Comparison of ENCODE assay signal across 8 cellular contexts in the genomic region with DNA sequence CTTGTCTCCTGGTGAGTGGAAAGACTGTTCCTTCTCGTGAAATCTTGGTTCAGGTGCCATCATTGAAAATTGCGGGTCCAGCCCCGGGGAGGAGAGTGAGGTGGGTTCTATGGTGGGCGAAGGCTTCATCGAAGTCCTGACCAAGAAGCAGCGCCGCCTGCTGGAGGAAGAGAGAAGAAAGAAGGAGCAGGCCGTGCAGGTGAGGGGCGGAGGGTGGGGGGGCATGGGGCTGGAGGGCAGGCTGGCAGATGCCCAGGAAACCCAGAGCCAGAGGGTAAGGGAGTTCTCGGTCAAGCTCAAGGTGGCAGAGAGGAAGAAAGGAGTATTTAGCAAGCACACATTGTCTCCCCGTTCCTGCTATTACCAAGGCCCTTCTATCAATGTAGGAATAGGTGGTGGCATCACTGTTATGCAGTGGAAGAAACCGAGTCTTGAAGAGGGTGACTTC. TPM values are rescaled to one million over a fixed set of nuclear protein-coding genes. Genes with fewer than 3 reads are reported as not detected.
DNase-seq lines count a peak whose midpoint lies in the region; ATAC-seq and TF ChIP-seq lines count a peak whose summit lies in the region.

No MANE protein-coding gene starts in this region.

- H3K4me1 Mint-ChIP-seq in activated naive CD8-positive, alpha-beta T cell treated with anti-CD3 and anti-CD28 coated beads, Interleukin-2, amount 50 U/mL, for 24 hours = no peaks in the 10 kb centered on the region
- H3K4me1 Mint-ChIP-seq in immature natural killer cell = peaks cover 0 to 4% of the 10 kb centered on the region in 2 donors

- H3F3A ChIP-seq in SU-DHL-6 (ENCODE audit: insufficient read depth) = no peaks in the 10 kb centered on the region

- H3K36me3 ChIP-seq in SU-DHL-6 (ENCODE audit: low read length) = peaks cover 15% of the 10 kb centered on the region; the same call in 1 of the 2 replicates

- no peaks in the 10 kb centered on the region for H3K9me2 ChIP-seq in SU-DHL-6 (replicated peaks; ENCODE audit: insufficient read depth, low read length)

- no peak overlapping the region for H2AFZ ChIP-seq in SU-DHL-6 (ENCODE audit: low read depth, low read length, severe bottlenecking)

- H3K9me3 Mint-ChIP-seq in activated naive CD8-positive, alpha-beta T cell treated with anti-CD3 and anti-CD28 coated beads, Interleukin-2, amount 50 U/mL, for 24 hours = no peaks in the 10 kb centered on the region
- H3K9me3 Mint-ChIP-seq in immature natural killer cell = no peaks in the 10 kb centered on the region

- no peaks in the 10 kb centered on the region for H3K27me3 Mint-ChIP-seq in activated naive CD8-positive, alpha-beta T cell treated with anti-CD3 and anti-CD28 coated beads, Interleukin-2, amount 50 U/mL, for 24 hours
- H3K27me3 Mint-ChIP-seq in immature natural killer cell (ENCODE audit: low read depth in 3 of 3) = peaks cover 9 to 15% (median 10%) of the 10 kb centered on the region in 3 donors

- no peaks in the 10 kb centered on the region for H3K9me3 ChIP-seq in SU-DHL-6 (ENCODE audit: insufficient read depth, low read length)

- no peak overlapping the region for H3K4me3 ChIP-seq in SU-DHL-6 (ENCODE audit: insufficient read depth, low read length, poor library complexity, severe bottlenecking)

- peak; percentile 25 for ATAC-seq in activated naive CD8-positive, alpha-beta T cell treated with anti-CD3 and anti-CD28 coated beads, Interleukin-2, amount 50 U/mL, for 24 hours

- no peaks in the 10 kb centered on the region for H4K20me1 ChIP-seq in SU-DHL-6 (ENCODE audit: low read depth, low read length)

- H3K9ac ChIP-seq in SU-DHL-6 (ENCODE audit: low read length) = no peak overlapping the region

- no peak overlapping the region for H3K27ac ChIP-seq in SU-DHL-6 (ENCODE audit: low read depth, low read length)

- peaks cover 44% of the 10 kb centered on the region for H3K36me3 Mint-ChIP-seq in activated naive CD8-positive, alpha-beta T cell treated with anti-CD3 and anti-CD28 coated beads, Interleukin-2, amount 50 U/mL, for 24 hours (ENCODE audit: low read depth)
- peaks cover 8 to 46% (median 12%) of the 10 kb centered on the region in 3 donors for H3K36me3 Mint-ChIP-seq in immature natural killer cell

- H3K79me2 ChIP-seq in SU-DHL-6 (ENCODE audit: insufficient read depth, low read length) = no peaks in the 10 kb centered on the region; the same call in 1 of the 2 replicates

- intact Hi-C loops in posterior vena cava (cut with DNase I) = loop anchor here (10.0 kb wide), 3 partner anchors 84 to 134 kb away; partner anchors contain the start of gene PRRC2B (in 1 of the 2)

- peak; percentile 62 for TF ChIP-seq CTCF in SU-DHL-6 (IDR thresholded peaks at IDR 0.05; ENCODE audit: insufficient read depth, low read length, poor library complexity, severe bottlenecking)

- no peak overlapping the region for H3K4me2 ChIP-seq in SU-DHL-6 (ENCODE audit: low read depth, low read length, poor library complexity, severe bottlenecking)

- DNase-seq in SHP77 (lab: John Stamatoyannopoulos, UW) (peak; percentile 33), SHP77 treated with DMSO at 0.1 percent for 48 hours (lab: John Stamatoyannopoulos, UW) (no peak), immature natural killer cell (peak; percentile 35 to 47 (median 42)), posterior vena cava (ENCODE audit: low spot score) (no peak), islet precursor cell (no peak)
- DNase-seq in activated naive CD8-positive, alpha-beta T cell treated with anti-CD3 and anti-CD28 coated beads, Interleukin-2, amount 50 U/mL, for 24 hours = peak; percentile 67
- DNase-seq in stimulated activated CD8-positive, alpha-beta memory T cell treated with anti-CD3 and anti-CD28 coated beads, Interleukin-12 subunit alpha, Interleukin-12 subunit beta, amount 100 ng/mL, for 24 hours (ENCODE audit: extremely low read depth) = peak; percentile 15

- no peak overlapping the region for H3K4me3 Mint-ChIP-seq in activated naive CD8-positive, alpha-beta T cell treated with anti-CD3 and anti-CD28 coated beads, Interleukin-2, amount 50 U/mL, for 24 hours
- no peak overlapping the region for H3K4me3 Mint-ChIP-seq in immature natural killer cell

- H3K27me3 ChIP-seq in SU-DHL-6 (ENCODE audit: low read length) = no peaks in the 10 kb centered on the region

- no peak overlapping the region for H3K27ac Mint-ChIP-seq in activated naive CD8-positive, alpha-beta T cell treated with anti-CD3 and anti-CD28 coated beads, Interleukin-2, amount 50 U/mL, for 24 hours
- peak overlapping the region in 2 of 6 donors; percentile 45 to 71 for H3K27ac Mint-ChIP-seq in immature natural killer cell

RNA-seq across cellular contexts. Expression of gene POMT1, which starts 24.3 kb away (rescaled TPM):
- 10 to 100 TPM in 1 of 3 donors, 1 to 10 TPM in 2; 4.8 to 10.4 (median 8.0) TPM for polyA plus RNA-seq in immature natural killer cell
- total RNA-seq in posterior vena cava = 10 to 100 TPM; 18.2 to 22.8 TPM

RNA-seq across cellular contexts. Expression of gene UCK1, which starts 52.6 kb away (rescaled TPM):
- 10 to 100 TPM; 27.3 to 34.7 (median 33.7) TPM for polyA plus RNA-seq in immature natural killer cell
- 10 to 100 TPM; 16.8 to 18.8 TPM for total RNA-seq in posterior vena cava

Comparison
In these comparisons a context has a peak if more than half of its experiments do, and no peak if none do; other contexts are left out.
1. DNase-seq: peak in SHP77 (2 of 2), activated naive CD8-positive, alpha-beta T cell treated with anti-CD3 and anti-CD28 coated beads, Interleukin-2, amount 50 U/mL, for 24 hours (single experiment), immature natural killer cell (3 of 3) and stimulated activated CD8-positive, alpha-beta memory T cell treated with anti-CD3 and anti-CD28 coated beads, Interleukin-12 subunit alpha, Interleukin-12 subunit beta, amount 100 ng/mL, for 24 hours (single experiment); none in SHP77 treated with DMSO at 0.1 percent for 48 hours (single experiment), posterior vena cava (single experiment) and islet precursor cell (single experiment).